In genomic region chr5:89292461-89292860, GRCh38 we compare ENCODE assay signal across 19 cellular contexts.
DNase-seq lines count a peak whose midpoint lies in the region; ATAC-seq, FAIRE-seq and TF ChIP-seq lines count a peak whose summit lies in the region.
"Had no signal": no experiment of that assay in that cellular context is flagged by ENCODE, and none has a peak within 500 bp of the region (broad histone marks: within the 10 kb centered on the region; RNA-seq: fewer than 3 reads in every experiment).

No MANE protein-coding gene starts in this region.

- no peak for DNase-seq in GM19239 (ENCODE audit: insufficient read length, low spot score)
- DNase-seq in SJCRH30, result peak in 1 of 2 experiments; percentile 45
- DNase-seq in myocyte (ENCODE audit: low read depth), result peak; percentile 73
- DNase-seq in activated gamma-delta T cell treated with Interleukin-2 at 50 U/mL for 16 hours, result no peak
- DNase-seq in NCI-H1417 treated with DMSO at 0.1 percent for 48 hours (lab: John Stamatoyannopoulos, UW), result no peak
- DNase-seq in activated CD8-positive, alpha-beta memory T cell treated with anti-CD3 and anti-CD28 coated beads, Interleukin-2, amount 50 U/mL, for 4 hours, result no peak
- DNase-seq: Caco-2; CD4-positive, CD25-positive, alpha-beta regulatory T cell; CD8-positive, alpha-beta T cell; DMS153; DND-41; H7; HCEC 1CT had no signal

- peak overlapping the region; percentile 14 for H3K27ac ChIP-seq in SJCRH30
- peak overlapping the region; percentile 86 for H3K27ac ChIP-seq in neutrophil
- H3K27ac ChIP-seq: C4-2B had no signal

- TF ChIP-seq CTCF in neutrophil (IDR thresholded peaks at IDR 0.05), result no peak

- H3K4me3 ChIP-seq in SJCRH30 (no peak overlapping the region), neutrophil (ENCODE audit: low read depth in 1 of 2, low read length in 1 of 2) (no peak overlapping the region)
- H3K4me3 ChIP-seq: GM23338 had no signal

- peak; percentile 45 for FAIRE-seq in GM19239 (lab: Jason Lieb, UNC)
- FAIRE-seq: G401.6, GM12892 had no signal

- H3K36me3 ChIP-seq in SJCRH30 (no peaks in the 10 kb centered on the region), neutrophil (no peaks in the 10 kb centered on the region)

- H3K4me1 ChIP-seq in SJCRH30 (peaks cover 23% of the 10 kb centered on the region), neutrophil (ENCODE audit: control insufficient read depth in 1 of 2, insufficient read depth in 1 of 2, low read depth in 1 of 2, low read length in 1 of 2) (peaks cover 21 to 31% of the 10 kb centered on the region in 2 experiments)
- H3K4me1 ChIP-seq: Caco-2 had no signal

- H3K9me3 ChIP-seq in SJCRH30 (replicated peaks) (no peaks in the 10 kb centered on the region), neutrophil (no peaks in the 10 kb centered on the region)
- H3K9me3 ChIP-seq: Caco-2 had no signal

- ATAC-seq in GM21367 (IDR thresholded peaks at IDR 0.05; ENCODE audit: unreplicated experiment), result no peak
- ATAC-seq: CD8-positive, alpha-beta T cell; GM23338 had no signal

- H3K27me3 ChIP-seq in SJCRH30 (no peaks in the 10 kb centered on the region), neutrophil (no peaks in the 10 kb centered on the region)
